In the genomic region with DNA sequence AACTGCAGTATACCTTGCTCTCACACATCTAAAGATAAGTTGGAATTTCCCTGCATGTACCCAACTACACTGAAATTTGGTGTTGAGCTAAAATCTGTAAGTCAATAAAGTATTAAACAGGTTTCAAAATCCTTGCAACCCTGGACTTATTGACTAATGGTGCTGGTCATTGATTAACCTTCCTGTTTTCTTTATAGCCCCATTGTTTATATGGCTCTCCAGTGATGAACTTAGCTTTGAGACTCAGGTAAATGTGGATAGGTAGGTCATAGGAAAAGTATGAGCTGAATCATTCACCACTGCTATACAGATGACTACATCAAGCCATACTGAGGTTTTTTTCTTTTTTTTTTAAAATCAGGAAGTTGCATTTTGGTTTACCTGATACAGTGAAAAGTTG, we compare ENCODE assay signal across 16 cellular contexts.
"Had no signal": no experiment of that assay in that cellular context is flagged by ENCODE, and none has a peak within 500 bp of the region (broad histone marks: within the 10 kb centered on the region; RNA-seq: fewer than 3 reads in every experiment).

No MANE protein-coding gene starts in this region.

- ATAC-seq: heart left ventricle; right cardiac atrium; stimulated activated memory B cell treated with anti-CD40 and anti-IgM and Interleukin-4, amounts not matched to agents 10 μg/mL and 1 μg/mL and 100 μg/mL, for 72 hours had no signal

- H3K27ac ChIP-seq: cardiac muscle cell, heart left ventricle, spleen had no signal

- DNase-seq: activated CD4-positive, alpha-beta memory T cell treated with anti-CD3 and anti-CD28 coated beads for 36 hours; activated CD4-positive, alpha-beta T cell treated with anti-CD3 and anti-CD28 coated beads for 1 hour; activated gamma-delta T cell treated with Interleukin-2 at 50 U/mL for 16 hours; activated naive CD8-positive, alpha-beta T cell treated with anti-CD3 and anti-CD28 coated beads for 36 hours; activated T-cell treated with anti-CD3 and anti-CD28 coated beads, Interleukin-2, amount 50 U/mL, for 48 hours; anterior cingulate cortex; foreskin melanocyte; heart left ventricle; right cardiac atrium; spleen; stimulated activated CD4-positive, alpha-beta T cell treated with anti-CD3 and anti-CD28 coated beads, Interleukin-1b, Interleukin-23, amount 100 ng/mL, for 48 hours; T-helper 9 cell had no signal

- H3K9me3 ChIP-seq: heart left ventricle had no signal

- H3K4me3 ChIP-seq: cardiac muscle cell, heart left ventricle, spleen had no signal

- FAIRE-seq: endometrium, islet of Langerhans had no signal

- H3K27me3 ChIP-seq: cardiac muscle cell, heart left ventricle, spleen had no signal

- H3K36me3 ChIP-seq: cardiac muscle cell, heart left ventricle, spleen had no signal

- H3K4me1 ChIP-seq: heart left ventricle, spleen had no signal
